In genomic region chr3:61530355-61530754, GRCh38 we compare ENCODE assay signal across 9 cellular contexts. TPM values are rescaled to one million over a fixed set of nuclear protein-coding genes. Genes with fewer than 3 reads are reported as not detected.
A peak's percentile ranks its signal among the peaks of the same experiment; 100 is the strongest.
DNase-seq lines count a peak whose midpoint lies in the region; ATAC-seq, FAIRE-seq and TF ChIP-seq lines count a peak whose summit lies in the region.
"Had no signal": no experiment of that assay in that cellular context is flagged by ENCODE, and none has a peak within 500 bp of the region (broad histone marks: within the 10 kb centered on the region; RNA-seq: fewer than 3 reads in every experiment).

No MANE protein-coding gene starts in this region.

- 13 to 19% methylated on average over 1 of the region's 1 CpG for WGBS in lower leg skin, 2 donors

- no peaks in the 10 kb centered on the region for H3K27me3 ChIP-seq in HL-60 (ENCODE audit: insufficient read depth, poor library complexity, severe bottlenecking)
- H3K27me3 ChIP-seq: tibial nerve had no signal

- DNase-seq in COLO668 (lab: John Stamatoyannopoulos, UW; ENCODE audit: unreplicated experiment) (peak; percentile 4), HL-60 (ENCODE audit: low read depth in 1 of 2, low spot score in 1 of 2) (peak in 1 of 2 experiments; percentile 7), SKM-1 (lab: John Stamatoyannopoulos, UW; ENCODE audit: unreplicated experiment) (peak; percentile 9), kidney (no peak), lower leg skin (ENCODE audit: low spot score in 2 of 2) (no peak)
- no peak for DNase-seq in stimulated activated CD4-positive, alpha-beta T cell treated with anti-CD3 and anti-CD28 coated beads, Interleukin-4, amount 100 ng/mL, for 4 hours
- no peak for DNase-seq in effector CD4-positive, alpha-beta T cell

- no peak overlapping the region for H3K4me3 ChIP-seq in HL-60 (replicated peaks; ENCODE audit: insufficient read depth, low read length)
- no peak overlapping the region for H3K4me3 ChIP-seq in kidney (ENCODE audit: low read length in 2 of 2)
- no peak overlapping the region for H3K4me3 ChIP-seq in lower leg skin (ENCODE audit: low read depth, poor library complexity, severe bottlenecking)
- H3K4me3 ChIP-seq: tibial nerve had no signal

- H3K9me3 ChIP-seq in kidney (ENCODE audit: control insufficient read depth in 1 of 2, low read length in 2 of 2) = no peaks in the 10 kb centered on the region
- H3K9me3 ChIP-seq: tibial nerve had no signal

- TF ChIP-seq CTCF in HL-60 (IDR thresholded peaks at IDR 0.05; ENCODE audit: insufficient read depth, low read length) = peak; percentile 20
- peak; percentile 46 for TF ChIP-seq CTCF in kidney (IDR thresholded peaks at IDR 0.05; ENCODE audit: borderline replicate concordance, extremely low read depth, insufficient read depth)
- no peak for TF ChIP-seq CTCF in lower leg skin (IDR thresholded peaks at IDR 0.05)

- ATAC-seq in HG02759 (IDR thresholded peaks at IDR 0.05; ENCODE audit: unreplicated experiment) = no peak

- H3K4me1 ChIP-seq in kidney (ENCODE audit: control insufficient read depth in 1 of 2, insufficient read depth in 1 of 2, low read depth in 1 of 2, low read length in 2 of 2) = no peaks in the 10 kb centered on the region
- H3K4me1 ChIP-seq: tibial nerve had no signal

- H3K27ac ChIP-seq in HL-60 (replicated peaks) (no peak overlapping the region), kidney (ENCODE audit: low read depth in 2 of 2, low read length in 2 of 2) (no peak overlapping the region)
- H3K27ac ChIP-seq: tibial nerve had no signal

- FAIRE-seq in kidney (lab: Jason Lieb, UNC) = peak; percentile 19

- intact Hi-C loops in kidney (cut with DNase I) = no loop called here
- intact Hi-C loops in lower leg skin (cut with DNase I; ENCODE audit: low total_unique reads) = no loop called here

- TF ChIP-seq POLR2A in lower leg skin (IDR thresholded peaks at IDR 0.05) = no peak

- no peak overlapping the region for H3K9ac ChIP-seq in kidney (ENCODE audit: low read length in 2 of 2)

- H3K36me3 ChIP-seq in kidney (ENCODE audit: control insufficient read depth in 1 of 2, insufficient read depth in 2 of 2, low read length in 2 of 2) = no peaks in the 10 kb centered on the region
- H3K36me3 ChIP-seq: tibial nerve had no signal

RNA-seq across cellular contexts. Expression of gene PTPRG, which starts 31.0 kb away (rescaled TPM):
- 154 TPM for total RNA-seq in kidney
- polyA plus RNA-seq in kidney (ENCODE audit: insufficient read depth, low read depth, low replicate concordance) = 9.2 TPM
- total RNA-seq in lower leg skin = 10 to 100 TPM in 3 of 4 donors, 1 to 10 TPM in 1; 8.4 to 37.3 (median 14.9) TPM

Comparison
In these comparisons a context has a peak if more than half of its experiments do, and no peak if none do; other contexts are left out.
1. DNase-seq: peak in COLO668 (single experiment) and SKM-1 (single experiment); none in kidney (single experiment), stimulated activated CD4-positive, alpha-beta T cell treated with anti-CD3 and anti-CD28 coated beads, Interleukin-4, amount 100 ng/mL, for 4 hours (0 of 2), lower leg skin (0 of 2) and effector CD4-positive, alpha-beta T cell (single experiment).
2. CTCF ChIP-seq: peak in HL-60 (single experiment) and kidney (single experiment); none in lower leg skin (0 of 3).